Comparison of ENCODE assay signal across 1 cellular context in the genomic region with DNA sequence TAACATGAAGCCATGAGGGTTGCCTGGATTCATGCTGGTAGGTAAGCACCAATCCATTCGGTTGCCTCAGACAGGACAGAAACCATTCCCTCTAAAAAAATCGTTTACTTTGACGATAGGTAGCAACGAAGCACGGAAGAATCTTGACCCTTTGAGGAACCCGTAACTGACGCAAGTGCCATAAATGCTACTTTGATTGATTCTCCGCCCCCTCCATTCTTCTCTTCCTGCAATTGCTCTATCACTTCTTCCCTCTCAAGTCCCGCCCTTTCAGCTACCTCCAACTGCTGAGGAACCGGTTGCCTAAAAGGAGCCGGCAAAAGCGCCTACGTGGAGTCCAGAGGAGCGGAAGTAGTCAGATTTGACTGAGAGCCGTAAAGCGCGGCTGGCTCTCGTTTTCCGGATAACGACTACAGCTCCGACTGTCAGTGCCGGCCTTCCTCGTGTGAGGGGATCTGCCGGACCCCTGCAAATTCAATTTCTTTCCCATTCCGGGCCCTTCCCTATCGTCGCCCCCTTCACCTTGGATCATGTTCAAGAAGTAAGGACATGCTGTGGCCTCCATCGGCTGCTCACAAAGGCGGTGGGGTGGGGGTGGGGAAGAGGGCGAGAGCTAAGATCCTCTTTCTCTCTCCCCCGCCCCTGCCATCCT.
TF ChIP-seq lines count a peak whose summit lies in the region.

A gene with protein sequence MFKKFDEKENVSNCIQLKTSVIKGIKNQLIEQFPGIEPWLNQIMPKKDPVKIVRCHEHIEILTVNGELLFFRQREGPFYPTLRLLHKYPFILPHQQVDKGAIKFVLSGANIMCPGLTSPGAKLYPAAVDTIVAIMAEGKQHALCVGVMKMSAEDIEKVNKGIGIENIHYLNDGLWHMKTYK (plus strand): TSS at position 395 of the 652 bp plus-strand sequence. CDS start 136 bp downstream, at position 531.

TF ChIP-seq in A549, 52 proteins besides CTCF, POLR2A, EP300 and RAD21 (continued from another document):
- TF ChIP-seq NPAS2 (CRISPR knock-in tag; IDR thresholded peaks at IDR 0.05; ENCODE audit: borderline replicate concordance) (no peak), RCOR1 (IDR thresholded peaks at IDR 0.05; ENCODE audit: low read depth, low read length) (no peak), HDAC2 (IDR thresholded peaks at IDR 0.05) (no peak), MAFK (IDR thresholded peaks at IDR 0.05; ENCODE audit: partially characterized antibody) (peak; percentile 2), ZNF302 (CRISPR knock-in tag; IDR thresholded peaks at IDR 0.05) (no peak), SMC3 (IDR thresholded peaks at IDR 0.05) (0 out of 3 replicates have a peak, but pooled peaks have one; percentile 4), PHF8 (IDR thresholded peaks at IDR 0.05; ENCODE audit: borderline replicate concordance, low read depth) (peak; percentile 31; the same call in 1 of the 2 replicates), GATA3 (IDR thresholded peaks at IDR 0.05; ENCODE audit: borderline replicate concordance) (0 out of 2 replicates have a peak, but pooled peaks have one; percentile 18), EHF (CRISPR knock-in tag; IDR thresholded peaks at IDR 0.05) (no peak), NFE2L2 (conservative IDR thresholded peaks at IDR 0.05; ENCODE audit: low read length) (no peak), BHLHE40 (IDR thresholded peaks at IDR 0.05; ENCODE audit: low read depth, low read length) (no peak), ZFP36 (IDR thresholded peaks at IDR 0.05; ENCODE audit: borderline replicate concordance, partially characterized antibody) (no peak), TP53 (CRISPR knock-in tag; IDR thresholded peaks at IDR 0.05) (no peak)
- TF ChIP-seq, protein P1, sequence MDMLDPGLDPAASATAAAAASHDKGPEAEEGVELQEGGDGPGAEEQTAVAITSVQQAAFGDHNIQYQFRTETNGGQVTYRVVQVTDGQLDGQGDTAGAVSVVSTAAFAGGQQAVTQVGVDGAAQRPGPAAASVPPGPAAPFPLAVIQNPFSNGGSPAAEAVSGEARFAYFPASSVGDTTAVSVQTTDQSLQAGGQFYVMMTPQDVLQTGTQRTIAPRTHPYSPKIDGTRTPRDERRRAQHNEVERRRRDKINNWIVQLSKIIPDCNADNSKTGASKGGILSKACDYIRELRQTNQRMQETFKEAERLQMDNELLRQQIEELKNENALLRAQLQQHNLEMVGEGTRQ (IDR thresholded peaks at IDR 0.05), result no peak
- TF ChIP-seq, protein P2, sequence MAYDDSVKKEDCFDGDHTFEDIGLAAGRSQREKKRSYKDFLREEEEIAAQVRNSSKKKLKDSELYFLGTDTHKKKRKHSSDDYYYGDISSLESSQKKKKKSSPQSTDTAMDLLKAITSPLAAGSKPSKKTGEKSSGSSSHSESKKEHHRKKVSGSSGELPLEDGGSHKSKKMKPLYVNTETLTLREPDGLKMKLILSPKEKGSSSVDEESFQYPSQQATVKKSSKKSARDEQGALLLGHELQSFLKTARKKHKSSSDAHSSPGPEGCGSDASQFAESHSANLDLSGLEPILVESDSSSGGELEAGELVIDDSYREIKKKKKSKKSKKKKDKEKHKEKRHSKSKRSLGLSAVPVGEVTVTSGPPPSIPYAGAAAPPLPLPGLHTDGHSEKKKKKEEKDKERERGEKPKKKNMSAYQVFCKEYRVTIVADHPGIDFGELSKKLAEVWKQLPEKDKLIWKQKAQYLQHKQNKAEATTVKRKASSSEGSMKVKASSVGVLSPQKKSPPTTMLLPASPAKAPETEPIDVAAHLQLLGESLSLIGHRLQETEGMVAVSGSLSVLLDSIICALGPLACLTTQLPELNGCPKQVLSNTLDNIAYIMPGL (CRISPR knock-in tag; IDR thresholded peaks at IDR 0.05; ENCODE audit: borderline replicate concordance), result no peak
- TF ChIP-seq, protein P3, sequence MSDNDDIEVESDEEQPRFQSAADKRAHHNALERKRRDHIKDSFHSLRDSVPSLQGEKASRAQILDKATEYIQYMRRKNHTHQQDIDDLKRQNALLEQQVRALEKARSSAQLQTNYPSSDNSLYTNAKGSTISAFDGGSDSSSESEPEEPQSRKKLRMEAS (IDR thresholded peaks at IDR 0.05), result peak; percentile 22; the same call in 1 of the 2 replicates
